In the genomic region with DNA sequence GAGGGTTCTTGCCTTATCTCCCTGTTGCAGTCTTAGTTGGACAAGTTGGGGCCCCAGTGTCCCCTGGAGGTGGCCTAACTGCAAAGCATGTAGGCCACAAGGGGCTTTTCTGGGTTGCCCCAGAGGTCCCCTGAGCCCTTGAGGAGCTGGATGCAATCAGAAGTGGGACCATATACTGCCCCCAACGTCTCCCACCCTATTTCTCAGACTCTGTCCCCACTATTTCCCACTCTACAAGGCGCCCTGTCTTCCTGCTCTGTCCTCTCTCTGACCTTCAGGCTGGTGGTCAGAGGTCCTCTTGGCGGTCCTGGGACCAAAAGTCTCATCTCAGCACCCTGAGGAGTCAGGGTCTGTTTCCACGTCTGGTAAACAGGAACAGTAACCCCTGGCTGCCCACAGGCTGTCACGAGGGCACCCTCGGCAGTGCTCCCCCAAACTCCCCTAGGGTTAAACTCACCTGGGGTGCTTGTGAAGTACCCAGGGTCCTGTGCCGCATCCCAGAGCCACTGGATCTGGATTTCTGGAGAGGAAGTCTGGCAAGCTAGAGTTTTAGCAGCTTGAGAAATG, we compare ENCODE assay signal across 24 cellular contexts. TPM values are rescaled to one million over a fixed set of nuclear protein-coding genes. Genes with fewer than 3 reads are reported as not detected.
DNase-seq lines count a peak whose midpoint lies in the region; ATAC-seq, FAIRE-seq and TF ChIP-seq lines count a peak whose summit lies in the region.
"Had no signal": no experiment of that assay in that cellular context is flagged by ENCODE, and none has a peak within 500 bp of the region (broad histone marks: within the 10 kb centered on the region; RNA-seq: fewer than 3 reads in every experiment).

No MANE protein-coding gene starts in this region.

- H4K20me1 ChIP-seq in HepG2 (ENCODE audit: insufficient read depth, low read length) (no peaks in the 10 kb centered on the region), hepatocyte (ENCODE audit: insufficient read depth, poor library complexity, severe bottlenecking) (no peaks in the 10 kb centered on the region)

- no peak for TF ChIP-seq CTCF in HepG2 (CRISPR knock-in tag; IDR thresholded peaks at IDR 0.05)
- TF ChIP-seq CTCF in right lobe of liver (IDR thresholded peaks at IDR 0.05), result no peak
- no peak for TF ChIP-seq CTCF in hepatocyte (IDR thresholded peaks at IDR 0.05; ENCODE audit: poor library complexity)
- TF ChIP-seq CTCF in gastrocnemius medialis (IDR thresholded peaks at IDR 0.05 in 4 of 5, conservative IDR thresholded peaks at IDR 0.05 in 1 of 5), result no peak

- no peak overlapping the region for H3K4me2 ChIP-seq in HepG2 (ENCODE audit: low read depth, low read length)
- peak overlapping the region; percentile 19 for H3K4me2 ChIP-seq in hepatocyte

- no peak for FAIRE-seq in HepG2 (lab: Jason Lieb, UNC)
- FAIRE-seq: G401.6, H54 had no signal

- WGBS in HepG2 (ENCODE audit: low lambda C conversion rate), result 35% methylated on average over 7 of the region's 7 CpGs
- 64% methylated on average over 3 of the region's 7 CpGs for WGBS in right lobe of liver (ENCODE audit: insufficient coverage, low coverage, low lambda C conversion rate, missing lambda C conversion rate)
- 86% methylated on average over 7 of the region's 7 CpGs for WGBS in hepatocyte (ENCODE audit: low lambda C conversion rate, missing lambda C conversion rate)
- 86% methylated on average over 7 of the region's 7 CpGs for WGBS in urinary bladder

- no peak for DNase-seq in HepG2 (ENCODE audit: low spot score)
- no peak for DNase-seq in right lobe of liver
- peak; percentile 29 to 57 for DNase-seq in erythroblast (lab: John Stamatoyannopoulos, UW)
- no peak for DNase-seq in hepatocyte (ENCODE audit: low spot score)
- DNase-seq in gastrocnemius medialis, result no peak
- no peak for DNase-seq in NCI-H82 treated with DMSO at 0.1 percent for 48 hours (lab: John Stamatoyannopoulos, UW; ENCODE audit: unreplicated experiment)
- no peak for DNase-seq in RKO (ENCODE audit: low spot score)
- DNase-seq: 8988T; CD4-positive, alpha-beta T cell; Kasumi-1; MG63; NCI-H2029; NCI-H446; NCI-H774; NK-92 treated with Interleukin-12 subunit alpha and Interleukin-12 subunit beta, amount 100 ng/mL, for 24 hours; PC-9; SHP77 had no signal

- in situ Hi-C loops in HepG2 (cut with HindIII; ENCODE audit: extremely low pct_ligation_motif_present, low pct_unique_long_range_greater_than_20kb), result no loop called here
- in situ Hi-C loops in gastrocnemius medialis (cut with MboI; ENCODE audit: low sequenced_read_pairs in 4 of 4), result loop anchor here in 1 of 4 donors (10.0 kb wide), 1 partner anchor 131 kb away; a partner anchor contains a TSS

- H3K27ac ChIP-seq in HepG2 (ENCODE audit: extremely low read length, insufficient read depth, low read length) (no peak overlapping the region), right lobe of liver (no peak overlapping the region), hepatocyte (peak overlapping the region; percentile 86), urinary bladder (ENCODE audit: low read depth) (peak overlapping the region; percentile 38), gastrocnemius medialis (no peak overlapping the region)
- H3K27ac ChIP-seq: PC-9 had no signal

- no peak for TF ChIP-seq RAD21 in HepG2 (CRISPR knock-in tag; IDR thresholded peaks at IDR 0.05)

- no peak overlapping the region for H3K9ac ChIP-seq in HepG2 (ENCODE audit: insufficient read depth, low read depth, low read length)

- no TSS peak for BruUV-seq in HepG2 (replicated peaks; lab: Mats Ljungman, UMichigan)

- H3K9me3 ChIP-seq in HepG2 (ENCODE audit: low read length), result no peaks in the 10 kb centered on the region
- H3K9me3 ChIP-seq in right lobe of liver, result no peaks in the 10 kb centered on the region
- no peaks in the 10 kb centered on the region for H3K9me3 ChIP-seq in hepatocyte (ENCODE audit: low read depth)
- H3K9me3 ChIP-seq in gastrocnemius medialis, result no peaks in the 10 kb centered on the region
- H3K9me3 ChIP-seq: MG63 had no signal

- H3K27me3 ChIP-seq in HepG2 (ENCODE audit: control insufficient read depth in 1 of 2, insufficient read depth in 2 of 2, low read length in 2 of 2), result peaks cover 0 to 4% of the 10 kb centered on the region in 2 experiments; a peak in 1 of 5 replicates
- no peaks in the 10 kb centered on the region for H3K27me3 ChIP-seq in right lobe of liver
- H3K27me3 ChIP-seq in hepatocyte, result no peaks in the 10 kb centered on the region
- no peaks in the 10 kb centered on the region for H3K27me3 ChIP-seq in gastrocnemius medialis

- H2AFZ ChIP-seq in HepG2 (ENCODE audit: low read length) (no peak overlapping the region), hepatocyte (no peak overlapping the region)
- H2AFZ ChIP-seq: PC-9 had no signal

- TF ChIP-seq POLR2A in HepG2 (IDR thresholded peaks at IDR 0.05; ENCODE audit: insufficient read depth in 1 of 2, low read depth in 2 of 2, low read length in 2 of 2) (no peak), right lobe of liver (IDR thresholded peaks at IDR 0.05) (no peak), erythroblast (IDR thresholded peaks at IDR 0.05; ENCODE audit: low read length) (no peak), gastrocnemius medialis (IDR thresholded peaks at IDR 0.05) (no peak)

- intact Hi-C loops in HepG2 (cut with micrococcal nuclease; ENCODE audit: unreplicated experiment), result no loop called here
- intact Hi-C loops in right lobe of liver (cut with DNase I), result loop anchor here in 1 of 2 donors (10.0 kb wide), 1 partner anchor 261 kb away; no protein-coding TSS in a partner anchor
- intact Hi-C loops in gastrocnemius medialis (cut with DNase I; ENCODE audit: low total_unique reads), result no loop called here

- ATAC-seq in HepG2, result peak; percentile 22; the same call in 2 of the 3 replicates
- no peak for ATAC-seq in right lobe of liver
- no peak for ATAC-seq in gastrocnemius medialis

- H3K79me2 ChIP-seq in HepG2 (ENCODE audit: insufficient read depth, low read length) (no peaks in the 10 kb centered on the region), hepatocyte (no peaks in the 10 kb centered on the region)

- no peaks in the 10 kb centered on the region for H3K36me3 ChIP-seq in HepG2 (replicated peaks in 1 of 2; ENCODE audit: control insufficient read depth in 1 of 2, insufficient read depth in 2 of 2, low read length in 2 of 2)
- H3K36me3 ChIP-seq in right lobe of liver, result no peaks in the 10 kb centered on the region
- H3K36me3 ChIP-seq in hepatocyte (replicated peaks; ENCODE audit: insufficient read depth, low read depth), result no peaks in the 10 kb centered on the region
- H3K36me3 ChIP-seq in urinary bladder (ENCODE audit: insufficient read depth), result no peaks in the 10 kb centered on the region
- no peaks in the 10 kb centered on the region for H3K36me3 ChIP-seq in gastrocnemius medialis
- H3K36me3 ChIP-seq: MG63 had no signal

- no peak overlapping the region for H3K4me3 ChIP-seq in HepG2 (replicated peaks in 1 of 3; ENCODE audit: insufficient read depth in 1 of 3, low read depth in 2 of 3, low read length in 3 of 3)
- H3K4me3 ChIP-seq in right lobe of liver, result no peak overlapping the region
- H3K4me3 ChIP-seq in hepatocyte, result no peak overlapping the region
- no peak overlapping the region for H3K4me3 ChIP-seq in urinary bladder (ENCODE audit: low read depth, low read length)
- no peak overlapping the region for H3K4me3 ChIP-seq in gastrocnemius medialis
- H3K4me3 ChIP-seq: MG63, PC-9 had no signal

- H3K9me2 ChIP-seq in hepatocyte (replicated peaks; ENCODE audit: insufficient read depth), result no peaks in the 10 kb centered on the region

- CTCF ChIA-PET in HepG2 (lab: Yijun Ruan, JAX; ENCODE audit: low intra/inter-chr PET ratio, low total read pairs), result no interaction called here

- TF ChIP-seq EP300 in HepG2 (IDR thresholded peaks at IDR 0.05; ENCODE audit: low read depth in 2 of 2, low read length in 2 of 2) (no peak), HepG2 (CRISPR knock-in tag; IDR thresholded peaks at IDR 0.05; ENCODE audit: borderline replicate concordance) (no peak)

- H3K4me1 ChIP-seq in HepG2 (ENCODE audit: insufficient read depth, low read length), result 0 out of 2 replicates have a peak, but pooled peaks cover 7% of the 10 kb centered on the region
- H3K4me1 ChIP-seq in right lobe of liver, result no peaks in the 10 kb centered on the region
- H3K4me1 ChIP-seq in hepatocyte (ENCODE audit: insufficient read depth), result peaks cover 34% of the 10 kb centered on the region
- H3K4me1 ChIP-seq in urinary bladder (ENCODE audit: insufficient read depth), result no peaks in the 10 kb centered on the region
- peaks cover 13 to 14% of the 10 kb centered on the region in 2 donors for H3K4me1 ChIP-seq in gastrocnemius medialis

- POLR2A ChIA-PET in HepG2 (lab: Yijun Ruan, JAX), result no interaction called here

RNA-seq across cellular contexts. Expression of a gene that starts 14.9 kb away (rescaled TPM):
- not detected in 2 replicates for total RNA-seq in HepG2 (2016; rRNA removed; fragmentation: Illumina TruSeq; extraction: Trizol)
- total RNA-seq in HepG2 (2016; cell fraction: cytosol; rRNA removed; fragmentation: Illumina TruSeq; extraction: Trizol; ENCODE audit: low read depth), result not detected in 2 replicates
- not detected in 2 replicates for total RNA-seq in HepG2 (2016; cell fraction: insoluble cytoplasmic fraction; rRNA removed; fragmentation: Illumina TruSeq; extraction: Trizol)
- not detected in 2 replicates for total RNA-seq in HepG2 (2016; cell fraction: membrane; rRNA removed; fragmentation: Illumina TruSeq; extraction: Trizol)
- not detected in 2 replicates for total RNA-seq in HepG2 (2016; cell fraction: nucleus; rRNA removed; fragmentation: Illumina TruSeq; extraction: Trizol)
- polyA plus RNA-seq in HepG2 (2011; rRNA removed), result 0.07 TPM in 1 of 2 replicates, not detected in the other
- not detected in 2 replicates for polyA plus RNA-seq in HepG2 (2011; cell fraction: cytosol; rRNA removed)
- not detected in 2 replicates for polyA plus RNA-seq in HepG2 (2011; cell fraction: nucleus; rRNA removed)
- not detected in 2 replicates for polyA plus RNA-seq in HepG2 (2012)
- polyA plus RNA-seq in HepG2 (2016; cell fraction: cytosol; fragmentation: Illumina TruSeq; extraction: Trizol; ENCODE audit: low read depth), result not detected in 2 replicates
- not detected in 2 replicates for polyA plus RNA-seq in HepG2 (2016; cell fraction: insoluble cytoplasmic fraction; fragmentation: Illumina TruSeq; extraction: Trizol; ENCODE audit: low read depth)
- not detected in 2 replicates for polyA plus RNA-seq in HepG2 (2016; cell fraction: membrane; fragmentation: Illumina TruSeq; extraction: Trizol; ENCODE audit: low read depth)
- polyA plus RNA-seq in HepG2 (2016; cell fraction: nucleus; fragmentation: Illumina TruSeq; extraction: Trizol; ENCODE audit: insufficient read depth, low read depth), result not detected in 2 replicates
- not detected in 2 replicates for polyA minus RNA-seq in HepG2 (2011; rRNA and poly(A)+ RNA removed; ENCODE audit: low replicate concordance)
- polyA minus RNA-seq in HepG2 (2011; cell fraction: cytosol; rRNA and poly(A)+ RNA removed), result not detected in 2 replicates
- polyA minus RNA-seq in HepG2 (2011; cell fraction: nucleus; rRNA and poly(A)+ RNA removed), result not detected in 2 replicates
- total RNA-seq in right lobe of liver, result not detected
- 8.8 and 9.6 TPM in 2 replicates for total RNA-seq in hepatocyte
- polyA plus RNA-seq in hepatocyte, result 9.4 and 11.1 TPM in 2 replicates
- total RNA-seq in urinary bladder, result not detected
- 5.3 TPM for polyA plus RNA-seq in urinary bladder
- total RNA-seq in gastrocnemius medialis, result 1 to 10 TPM in 3 of 4 donors, under 1 TPM in 1; 0.38 to 2.8 (median 1.6) TPM
- total RNA-seq: CD4-positive, alpha-beta T cell; Daoy; HT-29; PC-9; SK-MEL-5 had no signal
- polyA plus RNA-seq: BJ had no signal

RNA-seq across cellular contexts. Expression of a gene that starts 53.1 kb away (rescaled TPM):
- total RNA-seq in HepG2 (2016; rRNA removed; fragmentation: Illumina TruSeq; extraction: Trizol), result not detected in 2 replicates
- not detected in 2 replicates for total RNA-seq in HepG2 (2016; cell fraction: cytosol; rRNA removed; fragmentation: Illumina TruSeq; extraction: Trizol; ENCODE audit: low read depth)
- not detected in 2 replicates for total RNA-seq in HepG2 (2016; cell fraction: insoluble cytoplasmic fraction; rRNA removed; fragmentation: Illumina TruSeq; extraction: Trizol)
- not detected in 2 replicates for total RNA-seq in HepG2 (2016; cell fraction: membrane; rRNA removed; fragmentation: Illumina TruSeq; extraction: Trizol)
- total RNA-seq in HepG2 (2016; cell fraction: nucleus; rRNA removed; fragmentation: Illumina TruSeq; extraction: Trizol), result not detected in 2 replicates
- not detected in 2 replicates for polyA plus RNA-seq in HepG2 (2011; rRNA removed)
- not detected in 2 replicates for polyA plus RNA-seq in HepG2 (2011; cell fraction: cytosol; rRNA removed)
- not detected in 2 replicates for polyA plus RNA-seq in HepG2 (2011; cell fraction: nucleus; rRNA removed)
- polyA plus RNA-seq in HepG2 (2012), result not detected in 2 replicates
- not detected in 2 replicates for polyA plus RNA-seq in HepG2 (2016; cell fraction: cytosol; fragmentation: Illumina TruSeq; extraction: Trizol; ENCODE audit: low read depth)
- not detected in 2 replicates for polyA plus RNA-seq in HepG2 (2016; cell fraction: insoluble cytoplasmic fraction; fragmentation: Illumina TruSeq; extraction: Trizol; ENCODE audit: low read depth)
- not detected in 2 replicates for polyA plus RNA-seq in HepG2 (2016; cell fraction: membrane; fragmentation: Illumina TruSeq; extraction: Trizol; ENCODE audit: low read depth)
- polyA plus RNA-seq in HepG2 (2016; cell fraction: nucleus; fragmentation: Illumina TruSeq; extraction: Trizol; ENCODE audit: insufficient read depth, low read depth), result not detected in 2 replicates
- polyA minus RNA-seq in HepG2 (2011; rRNA and poly(A)+ RNA removed; ENCODE audit: low replicate concordance), result 0.19 TPM in 1 of 2 replicates, not detected in the other
- not detected in 2 replicates for polyA minus RNA-seq in HepG2 (2011; cell fraction: cytosol; rRNA and poly(A)+ RNA removed)
- not detected in 2 replicates for polyA minus RNA-seq in HepG2 (2011; cell fraction: nucleus; rRNA and poly(A)+ RNA removed)
- not detected for total RNA-seq in right lobe of liver
- not detected in 2 replicates for total RNA-seq in hepatocyte
- polyA plus RNA-seq in hepatocyte, result not detected in 2 replicates
- not detected for total RNA-seq in urinary bladder
- not detected for polyA plus RNA-seq in urinary bladder
- not detected for total RNA-seq in gastrocnemius medialis
- total RNA-seq: CD4-positive, alpha-beta T cell; Daoy; HT-29; PC-9; SK-MEL-5 had no signal
- polyA plus RNA-seq: BJ had no signal

RNA-seq across cellular contexts. Expression of a gene that starts 58.4 kb away (rescaled TPM):
- total RNA-seq in HepG2 (2016; rRNA removed; fragmentation: Illumina TruSeq; extraction: Trizol) (96.7 and 152 TPM in 2 replicates), right lobe of liver (10 to 100 TPM; 47.6 to 81.4 (median 53.9) TPM), hepatocyte (45.4 and 57.9 TPM in 2 replicates), urinary bladder (22.1 TPM), gastrocnemius medialis (100 to 1,000 TPM; 116 to 203 (median 153) TPM)
- total RNA-seq in HepG2 (2016; cell fraction: cytosol; rRNA removed; fragmentation: Illumina TruSeq; extraction: Trizol; ENCODE audit: low read depth), result 61.9 and 65.5 TPM in 2 replicates
- total RNA-seq in HepG2 (2016; cell fraction: insoluble cytoplasmic fraction; rRNA removed; fragmentation: Illumina TruSeq; extraction: Trizol), result 105 and 145 TPM in 2 replicates
- 96.4 and 97.4 TPM in 2 replicates for total RNA-seq in HepG2 (2016; cell fraction: membrane; rRNA removed; fragmentation: Illumina TruSeq; extraction: Trizol)
- total RNA-seq in HepG2 (2016; cell fraction: nucleus; rRNA removed; fragmentation: Illumina TruSeq; extraction: Trizol), result 46.3 and 47.2 TPM in 2 replicates
- polyA plus RNA-seq in HepG2 (2011; rRNA removed) (346 and 400 TPM in 2 replicates), hepatocyte (157 and 168 TPM in 2 replicates), urinary bladder (209 TPM)
- polyA plus RNA-seq in HepG2 (2011; cell fraction: cytosol; rRNA removed), result 412 and 427 TPM in 2 replicates
- 90.6 and 96.5 TPM in 2 replicates for polyA plus RNA-seq in HepG2 (2011; cell fraction: nucleus; rRNA removed)
- 204 and 237 TPM in 2 replicates for polyA plus RNA-seq in HepG2 (2012)
- polyA plus RNA-seq in HepG2 (2016; cell fraction: cytosol; fragmentation: Illumina TruSeq; extraction: Trizol; ENCODE audit: low read depth), result 107 and 129 TPM in 2 replicates
- 246 and 265 TPM in 2 replicates for polyA plus RNA-seq in HepG2 (2016; cell fraction: insoluble cytoplasmic fraction; fragmentation: Illumina TruSeq; extraction: Trizol; ENCODE audit: low read depth)
- polyA plus RNA-seq in HepG2 (2016; cell fraction: membrane; fragmentation: Illumina TruSeq; extraction: Trizol; ENCODE audit: low read depth), result 142 and 171 TPM in 2 replicates
- 118 and 126 TPM in 2 replicates for polyA plus RNA-seq in HepG2 (2016; cell fraction: nucleus; fragmentation: Illumina TruSeq; extraction: Trizol; ENCODE audit: insufficient read depth, low read depth)
- polyA minus RNA-seq in HepG2 (2011; rRNA and poly(A)+ RNA removed; ENCODE audit: low replicate concordance), result 90.1 and 139 TPM in 2 replicates
- polyA minus RNA-seq in HepG2 (2011; cell fraction: cytosol; rRNA and poly(A)+ RNA removed), result 38.0 and 45.5 TPM in 2 replicates
- polyA minus RNA-seq in HepG2 (2011; cell fraction: nucleus; rRNA and poly(A)+ RNA removed), result 36.7 and 44.5 TPM in 2 replicates

Comparison
In these comparisons a context has a peak if more than half of its experiments do, and no peak if none do; other contexts are left out.
1. DNase-seq: peak in erythroblast (2 of 2); none in HepG2 (single experiment), right lobe of liver (0 of 3), hepatocyte (single experiment), gastrocnemius medialis (0 of 2), NCI-H82 treated with DMSO at 0.1 percent for 48 hours (single experiment) and RKO (single experiment).
2. H3K27ac ChIP-seq: peak in hepatocyte (single experiment) and urinary bladder (single experiment); none in HepG2 (single experiment), right lobe of liver (0 of 3) and gastrocnemius medialis (0 of 4).